In genomic region chr12:120241561-120242274, GRCh38 we compare ENCODE assay signal across 11 cellular contexts. TPM values are rescaled to one million over a fixed set of nuclear protein-coding genes. Genes with fewer than 3 reads are reported as not detected.
A peak's percentile ranks its signal among the peaks of the same experiment; 100 is the strongest.
DNase-seq lines count a peak whose midpoint lies in the region; ATAC-seq, FAIRE-seq and TF ChIP-seq lines count a peak whose summit lies in the region.
"Had no signal": no experiment of that assay in that cellular context is flagged by ENCODE, and none has a peak within 500 bp of the region (broad histone marks: within the 10 kb centered on the region; RNA-seq: fewer than 3 reads in every experiment).

No MANE protein-coding gene starts in this region.

- 85 to 94% methylated on average over 7 to 9 of the region's 9 CpGs for WGBS in endodermal cell (ENCODE audit: insufficient coverage in 1 of 2, insufficient read length in 1 of 2), 2 experiments

- H3K4me1 Mint-ChIP-seq in activated naive CD8-positive, alpha-beta T cell (ENCODE audit: low read depth): peaks cover 66% of the 10 kb centered on the region
- H3K4me1 Mint-ChIP-seq in activated naive CD8-positive, alpha-beta T cell treated with anti-CD3 and anti-CD28 coated beads, Interleukin-2, amount 50 U/mL, for 24 hours: peaks cover 58% of the 10 kb centered on the region
- H3K4me1 Mint-ChIP-seq in dendritic cell treated with granulocyte-macrophage colony-stimulating factor and Interleukin-4, amounts not matched to agents 40 ng/mL and 50 ng/mL, for 4 days (ENCODE audit: low read depth): peaks cover 84% of the 10 kb centered on the region
- peaks cover 44 to 84% (median 70%) of the 10 kb centered on the region in 7 donors for H3K4me1 Mint-ChIP-seq in naive thymus-derived CD4-positive, alpha-beta T cell
- H3K4me1 Mint-ChIP-seq in type B pancreatic cell (ENCODE audit: unreplicated experiment): peaks cover 48% of the 10 kb centered on the region
- peaks cover 20% of the 10 kb centered on the region for H3K4me1 Mint-ChIP-seq in endodermal cell

- TF ChIP-seq CTCF in type B pancreatic cell (conservative IDR thresholded peaks at IDR 0.05): no peak
- no peak for TF ChIP-seq CTCF in endodermal cell (conservative IDR thresholded peaks at IDR 0.05)

- H3K36me3 Mint-ChIP-seq in activated naive CD8-positive, alpha-beta T cell: no peaks in the 10 kb centered on the region
- H3K36me3 Mint-ChIP-seq in activated naive CD8-positive, alpha-beta T cell treated with anti-CD3 and anti-CD28 coated beads, Interleukin-2, amount 50 U/mL, for 24 hours (ENCODE audit: low read depth): peaks cover 3% of the 10 kb centered on the region
- peaks cover 35% of the 10 kb centered on the region for H3K36me3 Mint-ChIP-seq in dendritic cell treated with granulocyte-macrophage colony-stimulating factor and Interleukin-4, amounts not matched to agents 40 ng/mL and 50 ng/mL, for 4 days (ENCODE audit: low read depth)
- H3K36me3 Mint-ChIP-seq in naive thymus-derived CD4-positive, alpha-beta T cell: peaks cover 0 to 18% (median 5%) of the 10 kb centered on the region in 5 donors
- peaks cover 4% of the 10 kb centered on the region for H3K36me3 Mint-ChIP-seq in type B pancreatic cell
- no peaks in the 10 kb centered on the region for H3K36me3 Mint-ChIP-seq in endodermal cell (ENCODE audit: low read depth)

- H3K27me3 ChIP-seq in naive thymus-derived CD4-positive, alpha-beta T cell (ENCODE audit: control insufficient read depth in 2 of 2, insufficient read depth in 2 of 2, low read length in 2 of 2): no peaks in the 10 kb centered on the region
- H3K27me3 ChIP-seq in endodermal cell (ENCODE audit: control insufficient read depth, insufficient read depth, low read length, poor library complexity, severe bottlenecking): no peaks in the 10 kb centered on the region
- H3K27me3 ChIP-seq: ovary had no signal

- no peak overlapping the region for H3K27ac ChIP-seq in naive thymus-derived CD4-positive, alpha-beta T cell (ENCODE audit: low read depth, low read length)
- no peak overlapping the region for H3K27ac ChIP-seq in endodermal cell (ENCODE audit: low read depth, low read length)
- H3K27ac ChIP-seq: ovary had no signal

- H3K9me3 Mint-ChIP-seq in activated naive CD8-positive, alpha-beta T cell (ENCODE audit: low read depth): no peaks in the 10 kb centered on the region
- no peaks in the 10 kb centered on the region for H3K9me3 Mint-ChIP-seq in activated naive CD8-positive, alpha-beta T cell treated with anti-CD3 and anti-CD28 coated beads, Interleukin-2, amount 50 U/mL, for 24 hours
- H3K9me3 Mint-ChIP-seq in dendritic cell treated with granulocyte-macrophage colony-stimulating factor and Interleukin-4, amounts not matched to agents 40 ng/mL and 50 ng/mL, for 4 days: no peaks in the 10 kb centered on the region
- H3K9me3 Mint-ChIP-seq in naive thymus-derived CD4-positive, alpha-beta T cell: peaks cover 0 to 2% (median 0%) of the 10 kb centered on the region in 11 donors
- H3K9me3 Mint-ChIP-seq in type B pancreatic cell: no peaks in the 10 kb centered on the region
- H3K9me3 Mint-ChIP-seq in endodermal cell: no peaks in the 10 kb centered on the region

- no peak for FAIRE-seq in HTR-8/SVneo (lab: Jason Lieb, UNC)

- H3K9me3 ChIP-seq in naive thymus-derived CD4-positive, alpha-beta T cell (ENCODE audit: control insufficient read depth in 2 of 3, low read length in 3 of 3): no peaks in the 10 kb centered on the region
- no peaks in the 10 kb centered on the region for H3K9me3 ChIP-seq in endodermal cell (ENCODE audit: control insufficient read depth, low read length)
- H3K9me3 ChIP-seq: ovary had no signal

- CTCF ChIA-PET in naive thymus-derived CD4-positive, alpha-beta T cell (lab: Charles Lee): interaction anchor here (1.3 to 3.3 kb wide), 4 partner anchors 11 to 24 kb away, joined by 3 to 31 read pairs (median 8); partner anchors contain the start of gene PXN

- no peaks in the 10 kb centered on the region for H3K27me3 Mint-ChIP-seq in activated naive CD8-positive, alpha-beta T cell
- H3K27me3 Mint-ChIP-seq in activated naive CD8-positive, alpha-beta T cell treated with anti-CD3 and anti-CD28 coated beads, Interleukin-2, amount 50 U/mL, for 24 hours: no peaks in the 10 kb centered on the region
- no peaks in the 10 kb centered on the region for H3K27me3 Mint-ChIP-seq in dendritic cell treated with granulocyte-macrophage colony-stimulating factor and Interleukin-4, amounts not matched to agents 40 ng/mL and 50 ng/mL, for 4 days
- no peaks in the 10 kb centered on the region for H3K27me3 Mint-ChIP-seq in naive thymus-derived CD4-positive, alpha-beta T cell
- no peaks in the 10 kb centered on the region for H3K27me3 Mint-ChIP-seq in type B pancreatic cell
- H3K27me3 Mint-ChIP-seq in endodermal cell (ENCODE audit: insufficient read depth): no peaks in the 10 kb centered on the region

- peaks cover 45 to 60% of the 10 kb centered on the region in 2 donors for H3K4me1 ChIP-seq in naive thymus-derived CD4-positive, alpha-beta T cell (ENCODE audit: control insufficient read depth in 2 of 2, insufficient read depth in 2 of 2, low read length in 2 of 2)
- no peaks in the 10 kb centered on the region for H3K4me1 ChIP-seq in endodermal cell (ENCODE audit: control insufficient read depth, insufficient read depth, low read length)

- ATAC-seq in activated naive CD8-positive, alpha-beta T cell treated with anti-CD3 and anti-CD28 coated beads, Interleukin-2, amount 50 U/mL, for 24 hours: no peak
- ATAC-seq in naive thymus-derived CD4-positive, alpha-beta T cell: no peak

- H3K27ac Mint-ChIP-seq in activated naive CD8-positive, alpha-beta T cell: no peak overlapping the region
- no peak overlapping the region for H3K27ac Mint-ChIP-seq in activated naive CD8-positive, alpha-beta T cell treated with anti-CD3 and anti-CD28 coated beads, Interleukin-2, amount 50 U/mL, for 24 hours
- H3K27ac Mint-ChIP-seq in dendritic cell treated with granulocyte-macrophage colony-stimulating factor and Interleukin-4, amounts not matched to agents 40 ng/mL and 50 ng/mL, for 4 days: peak overlapping the region; percentile 37
- H3K27ac Mint-ChIP-seq in naive thymus-derived CD4-positive, alpha-beta T cell: peak overlapping the region in 8 of 9 donors; percentile 36 to 88 (median 69)
- H3K27ac Mint-ChIP-seq in type B pancreatic cell (peak overlapping the region; percentile 57), endodermal cell (no peak overlapping the region)

- H3K9ac ChIP-seq in endodermal cell (ENCODE audit: extremely low read depth, low read length, poor library complexity, severe bottlenecking): no peak overlapping the region

- no peak overlapping the region for H3K4me3 ChIP-seq in naive thymus-derived CD4-positive, alpha-beta T cell (ENCODE audit: low read length)
- no peak overlapping the region for H3K4me3 ChIP-seq in endodermal cell (ENCODE audit: low read length)
- H3K4me3 ChIP-seq: ovary had no signal

- DNase-seq in activated naive CD8-positive, alpha-beta T cell treated with anti-CD3 and anti-CD28 coated beads, Interleukin-2, amount 50 U/mL, for 24 hours: no peak
- no peak for DNase-seq in naive thymus-derived CD4-positive, alpha-beta T cell
- no peak for DNase-seq in type B pancreatic cell (ENCODE audit: extremely low spot score, unreplicated experiment)
- no peak for DNase-seq in HTR-8/SVneo (ENCODE audit: insufficient read length, low spot score)
- no peak for DNase-seq in endodermal cell
- DNase-seq in AML-193 (lab: John Stamatoyannopoulos, UW): no peak
- DNase-seq: NCI-H1048, NCI-H774 had no signal

- POLR2A ChIA-PET in naive thymus-derived CD4-positive, alpha-beta T cell (lab: Charles Lee): interaction anchor here (2.6 to 7.5 kb wide), 3 partner anchors 12 to 51 kb away, joined by 11 to 103 read pairs (median 24); partner anchors contain the start of genes PXN, RNU4-1 and RNU4-2

- peaks cover 0 to 11% (median 0%) of the 10 kb centered on the region in 3 experiments for H3K36me3 ChIP-seq in naive thymus-derived CD4-positive, alpha-beta T cell (ENCODE audit: control insufficient read depth in 2 of 3, insufficient read depth in 3 of 3, low read length in 3 of 3)
- peaks cover 3% of the 10 kb centered on the region for H3K36me3 ChIP-seq in endodermal cell (ENCODE audit: control insufficient read depth, insufficient read depth, low read length)
- H3K36me3 ChIP-seq: ovary had no signal

- H3K4me3 Mint-ChIP-seq in activated naive CD8-positive, alpha-beta T cell: peak overlapping the region; percentile 0
- H3K4me3 Mint-ChIP-seq in activated naive CD8-positive, alpha-beta T cell treated with anti-CD3 and anti-CD28 coated beads, Interleukin-2, amount 50 U/mL, for 24 hours: no peak overlapping the region
- no peak overlapping the region for H3K4me3 Mint-ChIP-seq in dendritic cell treated with granulocyte-macrophage colony-stimulating factor and Interleukin-4, amounts not matched to agents 40 ng/mL and 50 ng/mL, for 4 days
- peak overlapping the region in 9 of 10 donors; percentile 20 to 64 (median 42) for H3K4me3 Mint-ChIP-seq in naive thymus-derived CD4-positive, alpha-beta T cell
- peak overlapping the region; percentile 8 for H3K4me3 Mint-ChIP-seq in type B pancreatic cell
- no peak overlapping the region for H3K4me3 Mint-ChIP-seq in endodermal cell

- intact Hi-C loops in dendritic cell treated with granulocyte-macrophage colony-stimulating factor and Interleukin-4, amounts not matched to agents 40 ng/mL and 50 ng/mL, for 4 days (cut with micrococcal nuclease): no loop called here
- intact Hi-C loops in naive thymus-derived CD4-positive, alpha-beta T cell (cut with micrococcal nuclease): no loop called here

RNA-seq across cellular contexts. Expression of gene PXN, which starts 23.8 kb away (rescaled TPM):
- total RNA-seq in naive thymus-derived CD4-positive, alpha-beta T cell: 100 to 1,000 TPM; 103 to 202 (median 158) TPM
- 100 to 1,000 TPM in 1 of 2 donors, 10 to 100 TPM in 1; 84.3 to 114 TPM for polyA plus RNA-seq in naive thymus-derived CD4-positive, alpha-beta T cell
- total RNA-seq in type B pancreatic cell (ENCODE audit: low replicate concordance) (60.7 and 127 TPM in 2 replicates), endodermal cell (10 to 100 TPM; 58.4 to 92.7 TPM)
- polyA plus RNA-seq in endodermal cell (2013, experiment 1 of 2): 42.1 TPM
- 44.5 TPM for polyA plus RNA-seq in endodermal cell (2013, experiment 2 of 2)

RNA-seq across cellular contexts. Expression of gene RPLP0, which starts 40.8 kb away (rescaled TPM):
- total RNA-seq in naive thymus-derived CD4-positive, alpha-beta T cell: 1,000 to 10,000 TPM; 1,375 to 2,107 (median 1,573) TPM
- 1,000 to 10,000 TPM; 1,871 to 2,384 TPM for polyA plus RNA-seq in naive thymus-derived CD4-positive, alpha-beta T cell
- total RNA-seq in type B pancreatic cell (ENCODE audit: low replicate concordance) (2,585 and 2,806 TPM in 2 replicates), endodermal cell (1,000 to 10,000 TPM; 2,153 to 2,485 TPM)
- polyA plus RNA-seq in endodermal cell (2013, experiment 1 of 2): 3,202 TPM
- 2,907 TPM for polyA plus RNA-seq in endodermal cell (2013, experiment 2 of 2)

RNA-seq across cellular contexts. Expression of gene GCN1, which starts 47.2 kb away (rescaled TPM):
- 100 to 1,000 TPM in 4 of 5 experiments, 10 to 100 TPM in 1; 90.6 to 142 (median 132) TPM for total RNA-seq in naive thymus-derived CD4-positive, alpha-beta T cell
- polyA plus RNA-seq in naive thymus-derived CD4-positive, alpha-beta T cell: 10 to 100 TPM; 20.3 to 36.4 TPM
- total RNA-seq in type B pancreatic cell (ENCODE audit: low replicate concordance) (114 and 130 TPM in 2 replicates), endodermal cell (100 to 1,000 TPM; 133 to 143 TPM)
- 51.2 TPM for polyA plus RNA-seq in endodermal cell (2013, experiment 1 of 2)
- 52.7 TPM for polyA plus RNA-seq in endodermal cell (2013, experiment 2 of 2)

RNA-seq across cellular contexts. Expression of gene RNU4-2, which starts 50.0 kb away (rescaled TPM):
- over 10,000 TPM in 2 of 5 experiments, 1,000 to 10,000 TPM in 3; 3,296 to 19,276 (median 7,985) TPM for total RNA-seq in naive thymus-derived CD4-positive, alpha-beta T cell
- polyA plus RNA-seq in naive thymus-derived CD4-positive, alpha-beta T cell: not detected
- total RNA-seq in type B pancreatic cell (ENCODE audit: low replicate concordance) (6,693 and 9,065 TPM in 2 replicates), endodermal cell (1,000 to 10,000 TPM; 4,079 to 4,491 TPM)
- 4,451 TPM for polyA plus RNA-seq in endodermal cell (2013, experiment 1 of 2)
- 8,189 TPM for polyA plus RNA-seq in endodermal cell (2013, experiment 2 of 2)
- polyA plus RNA-seq: ovary had no signal

RNA-seq across cellular contexts. Expression of gene RNU4-1, which starts 51.3 kb away (rescaled TPM):
- total RNA-seq in naive thymus-derived CD4-positive, alpha-beta T cell: 1,000 to 10,000 TPM in 3 of 5 experiments, 100 to 1,000 TPM in 2; 319 to 3,107 (median 1,510) TPM
- not detected for polyA plus RNA-seq in naive thymus-derived CD4-positive, alpha-beta T cell
- 4,376 and 7,253 TPM in 2 replicates for total RNA-seq in type B pancreatic cell (ENCODE audit: low replicate concordance)
- total RNA-seq in endodermal cell: 1,000 to 10,000 TPM; 4,032 to 4,837 TPM
- polyA plus RNA-seq in endodermal cell (2013, experiment 1 of 2): 3,234 TPM
- polyA plus RNA-seq in endodermal cell (2013, experiment 2 of 2): 5,800 TPM
- polyA plus RNA-seq: ovary had no signal

Comparison
In these comparisons a context has a peak if more than half of its experiments do, and no peak if none do; other contexts are left out.
1. H3K4me3 Mint-ChIP-seq: peak in activated naive CD8-positive, alpha-beta T cell (single experiment), naive thymus-derived CD4-positive, alpha-beta T cell (9 of 10) and type B pancreatic cell (single experiment); none in activated naive CD8-positive, alpha-beta T cell treated with anti-CD3 and anti-CD28 coated beads, Interleukin-2, amount 50 U/mL, for 24 hours (single experiment), dendritic cell treated with granulocyte-macrophage colony-stimulating factor and Interleukin-4, amounts not matched to agents 40 ng/mL and 50 ng/mL, for 4 days (single experiment) and endodermal cell (single experiment).
2. H3K27ac Mint-ChIP-seq: peak in dendritic cell treated with granulocyte-macrophage colony-stimulating factor and Interleukin-4, amounts not matched to agents 40 ng/mL and 50 ng/mL, for 4 days (single experiment), naive thymus-derived CD4-positive, alpha-beta T cell (8 of 9) and type B pancreatic cell (single experiment); none in activated naive CD8-positive, alpha-beta T cell (single experiment), activated naive CD8-positive, alpha-beta T cell treated with anti-CD3 and anti-CD28 coated beads, Interleukin-2, amount 50 U/mL, for 24 hours (single experiment) and endodermal cell (single experiment).